Comparison of ENCODE assay signal across 31 cellular contexts in genomic region chr12:92845320-92845719, GRCh38.
"Had no signal": no experiment of that assay in that cellular context is flagged by ENCODE, and none has a peak within 500 bp of the region (broad histone marks: within the 10 kb centered on the region; RNA-seq: fewer than 3 reads in every experiment).

No MANE protein-coding gene starts in this region.

- H3K27me3 Mint-ChIP-seq: memory B cell; naive B cell; natural killer cell treated with Interleukin-12 subunit alpha and Interleukin-12 subunit beta and Interleukin-15 and Interleukin-18, amount 100 ng/mL, for 72 hours; progenitor cell of endocrine pancreas; type B pancreatic cell had no signal

- H3K4me2 ChIP-seq: smooth muscle cell had no signal

- H3K36me3 Mint-ChIP-seq: natural killer cell treated with Interleukin-12 subunit alpha and Interleukin-12 subunit beta and Interleukin-15 and Interleukin-18, amount 100 ng/mL, for 72 hours had no signal

- H3K4me3 Mint-ChIP-seq: memory B cell; naive B cell; natural killer cell treated with Interleukin-12 subunit alpha and Interleukin-12 subunit beta and Interleukin-15 and Interleukin-18, amount 100 ng/mL, for 72 hours; neural crest cell; stimulated activated effector memory CD8-positive, alpha-beta T cell treated with anti-CD3 and anti-CD28 coated beads, Interleukin-12 subunit alpha, Interleukin-12 subunit beta, amount 100 ng/mL, for 72 hours; type B pancreatic cell had no signal

- H3K9me3 ChIP-seq: lower lobe of right lung, mucosa of descending colon, neutrophil, right lobe of liver, testis, tibial artery had no signal

- H3K9me3 Mint-ChIP-seq: naive B cell; natural killer cell treated with Interleukin-12 subunit alpha and Interleukin-12 subunit beta and Interleukin-15 and Interleukin-18, amount 100 ng/mL, for 72 hours; neural crest cell; stimulated activated effector memory CD8-positive, alpha-beta T cell treated with anti-CD3 and anti-CD28 coated beads, Interleukin-12 subunit alpha, Interleukin-12 subunit beta, amount 100 ng/mL, for 72 hours; type B pancreatic cell had no signal

- H3K79me2 ChIP-seq: parathyroid adenoma had no signal

- H3K27me3 ChIP-seq: dorsolateral prefrontal cortex, esophagus muscularis mucosa, foreskin keratinocyte, gastroesophageal sphincter, heart left ventricle, neutrophil, right lobe of liver, stomach, testis, tibial artery had no signal

- DNase-seq: cerebellar nuclear complex; dorsolateral prefrontal cortex; effector CD4-positive, alpha-beta T cell; foreskin keratinocyte; heart left ventricle; hippocampal formation; left cardiac atrium; left ventricle myocardium superior; lower lobe of right lung; mucosa of descending colon; naive B cell; right lobe of liver; stimulated activated CD4-positive, alpha-beta T cell treated with anti-CD3 and anti-CD28 coated beads, Interleukin-12 subunit alpha, Interleukin-12 subunit beta, amount 100 ng/mL, for 4 hours; stimulated activated CD4-positive, alpha-beta T cell treated with anti-CD3 and anti-CD28 coated beads, Interleukin-2, amount 100 ng/mL, for 24 hours; stimulated activated CD4-positive, alpha-beta T cell treated with anti-CD3 and anti-CD28 coated beads, Interleukin-4, amount 100 ng/mL, for 24 hours; stimulated activated naive CD4-positive, alpha-beta T cell treated with Interleukin-2 at 50 U/mL for 16 hours; stomach; substantia nigra; testis; tibial artery had no signal

- H3K4me1 ChIP-seq: foreskin keratinocyte, heart left ventricle, lower lobe of right lung, parathyroid adenoma, right lobe of liver, testis had no signal

- H2AFZ ChIP-seq: parathyroid adenoma had no signal

- H3K4me1 Mint-ChIP-seq: memory B cell; naive B cell; stimulated activated effector memory CD8-positive, alpha-beta T cell treated with anti-CD3 and anti-CD28 coated beads, Interleukin-12 subunit alpha, Interleukin-12 subunit beta, amount 100 ng/mL, for 72 hours had no signal

- H3K9ac ChIP-seq: parathyroid adenoma had no signal

- H3K27ac ChIP-seq: dorsolateral prefrontal cortex, esophagus muscularis mucosa, foreskin keratinocyte, gastroesophageal sphincter, heart left ventricle, lower lobe of right lung, neutrophil, parathyroid adenoma, right lobe of liver, stomach, testis, tibial artery had no signal

- H3K27ac Mint-ChIP-seq: memory B cell; naive B cell; natural killer cell treated with Interleukin-12 subunit alpha and Interleukin-12 subunit beta and Interleukin-15 and Interleukin-18, amount 100 ng/mL, for 72 hours; progenitor cell of endocrine pancreas; stimulated activated effector memory CD8-positive, alpha-beta T cell treated with anti-CD3 and anti-CD28 coated beads, Interleukin-12 subunit alpha, Interleukin-12 subunit beta, amount 100 ng/mL, for 72 hours; type B pancreatic cell had no signal

- H3K4me3 ChIP-seq: dorsolateral prefrontal cortex, esophagus muscularis mucosa, gastroesophageal sphincter, heart left ventricle, lower lobe of right lung, mucosa of descending colon, right lobe of liver, smooth muscle cell, stomach, testis, tibial artery had no signal

- H3K36me3 ChIP-seq: right lobe of liver had no signal

- ATAC-seq: foreskin keratinocyte; gastroesophageal sphincter; heart left ventricle; left cardiac atrium; left ventricle myocardium superior; lower lobe of right lung; mucosa of descending colon; natural killer cell treated with Interleukin-12 subunit alpha and Interleukin-12 subunit beta and Interleukin-15 and Interleukin-18, amount 100 ng/mL, for 72 hours; stimulated activated effector memory CD8-positive, alpha-beta T cell treated with anti-CD3 and anti-CD28 coated beads, Interleukin-12 subunit alpha, Interleukin-12 subunit beta, amount 100 ng/mL, for 72 hours had no signal
